In the genomic region with DNA sequence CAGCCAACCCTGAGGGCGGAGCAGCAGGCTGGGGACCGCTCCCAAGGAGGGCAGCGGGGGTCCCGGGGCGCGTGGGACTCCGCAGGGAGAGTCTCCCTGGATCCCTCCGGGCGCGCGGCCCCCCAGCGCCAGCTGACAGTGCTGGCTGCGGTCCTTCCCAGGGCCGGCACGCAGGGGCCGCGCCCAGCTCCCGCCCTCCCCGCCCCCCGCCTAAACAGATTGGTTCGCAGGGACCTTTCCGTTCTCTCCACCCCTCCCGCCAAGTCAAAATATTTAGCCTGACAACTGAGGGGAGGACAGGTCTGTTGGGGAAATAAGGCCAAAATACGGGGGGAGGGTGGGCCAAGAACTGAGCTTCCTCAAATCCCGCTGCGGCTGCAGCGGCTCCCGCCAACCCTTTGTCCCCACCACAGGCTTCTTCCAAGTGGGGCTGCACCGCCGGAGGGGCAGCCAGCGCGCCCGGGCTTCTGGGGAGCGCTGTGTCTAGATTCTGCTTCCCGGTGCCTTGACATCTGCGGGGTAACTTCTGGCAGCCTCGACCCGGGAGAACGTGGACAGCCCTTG, we compare ENCODE assay signal across 8 cellular contexts. TPM values are rescaled to one million over a fixed set of nuclear protein-coding genes. Genes with fewer than 3 reads are reported as not detected.
DNase-seq lines count a peak whose midpoint lies in the region; TF ChIP-seq lines count a peak whose summit lies in the region.

TSS of gene INSRR (minus strand) at position 159 of the 564 bp plus-strand sequence. CDS start 496 bp downstream, outside the sequence.

- BruUV-seq in PC-9 (replicated peaks; lab: Mats Ljungman, UMichigan), result no TSS peak

- H3K4me1 ChIP-seq in PC-9 (replicated peaks; ENCODE audit: insufficient read depth) (peaks cover 12% of the 10 kb centered on the region), neuron (ENCODE audit: insufficient read depth, low read length) (peaks cover 29% of the 10 kb centered on the region)

- H3K27me3 ChIP-seq in PC-9 (ENCODE audit: insufficient read depth, low read depth) (peaks cover 64% of the 10 kb centered on the region), neuron (ENCODE audit: insufficient read depth, low read length) (peaks cover 83% of the 10 kb centered on the region)

- H3K4me2 ChIP-seq in PC-9, result peak within 1 kb of the TSS; percentile 83

- intact Hi-C loops in PC-9 (cut with micrococcal nuclease; ENCODE audit: unreplicated experiment), result loop anchor here (2.0 kb wide), 2 partner anchors 170 to 232 kb away; no protein-coding TSS in a partner anchor

- H3K27ac ChIP-seq in PC-9, result no peak within 1 kb of the TSS

- POLR2A ChIA-PET in PC-9 (lab: Charles Lee; ENCODE audit: unreplicated experiment), result no interaction called here

- TF ChIP-seq CTCF in PC-9 (conservative IDR thresholded peaks at IDR 0.05) (no peak), epithelial cell of esophagus (IDR thresholded peaks at IDR 0.05; ENCODE audit: insufficient read depth, low read depth, low read length, missing control alignments) (no peak)

- DNase-seq in DMS 273 (lab: John Stamatoyannopoulos, UW; ENCODE audit: unreplicated experiment) (peak; percentile 75), PC-9 (no peak), epithelial cell of esophagus (ENCODE audit: low read depth) (no peak), SIG-M5 (lab: John Stamatoyannopoulos, UW) (no peak), NCI-H446 (lab: John Stamatoyannopoulos, UW) (no peak), medulla oblongata (ENCODE audit: extremely low spot score) (no peak), GM19238 (ENCODE audit: insufficient read length, low spot score) (no peak)

- H4K20me1 ChIP-seq in PC-9 (ENCODE audit: insufficient read depth), result no peaks in the 10 kb centered on the region

- H3K9me3 ChIP-seq in PC-9 (ENCODE audit: insufficient read depth, low read depth) (no peaks in the 10 kb centered on the region), neuron (ENCODE audit: low read length) (no peaks in the 10 kb centered on the region)

- H3K79me2 ChIP-seq in PC-9 (ENCODE audit: low read depth), result no peaks in the 10 kb centered on the region

- H3K36me3 ChIP-seq in PC-9 (ENCODE audit: low read depth) (no peaks in the 10 kb centered on the region), neuron (ENCODE audit: insufficient read depth, low read length) (no peaks in the 10 kb centered on the region)

- CTCF ChIA-PET in PC-9 (lab: Charles Lee), result interaction anchor here (0.6 to 2.5 kb wide), 10 partner anchors 20 to 233 kb away, joined by 3 to 25 read pairs (median 6); partner anchors contain the start of gene HDGF

- H3F3A ChIP-seq in PC-9 (ENCODE audit: insufficient read depth, low read depth), result no peaks in the 10 kb centered on the region

- H2AFZ ChIP-seq in PC-9 (peak within 1 kb of the TSS; percentile 24; the same call in 1 of the 2 replicates), neuron (ENCODE audit: low read depth, low read length) (peak within 1 kb of the TSS; percentile 21)

- H3K9me2 ChIP-seq in PC-9 (ENCODE audit: insufficient read depth), result no peaks in the 10 kb centered on the region

- H3K4me3 ChIP-seq in PC-9 (peak within 1 kb of the TSS; percentile 40; the same call in 1 of the 2 replicates), epithelial cell of esophagus (ENCODE audit: low read length) (peak within 1 kb of the TSS; percentile 14), neuron (ENCODE audit: low read length) (peak within 1 kb of the TSS; percentile 13)

RNA-seq across cellular contexts. Expression of gene INSRR, which starts in this region (rescaled TPM):
- not detected in 2 replicates for total RNA-seq in PC-9 (2021)
